ENCODE assay signal across 1 cellular context in genomic region chr20:8829232-8829631, GRCh38.
TF ChIP-seq lines count a peak whose summit lies in the region.

No MANE protein-coding gene starts in this region.

TF ChIP-seq in HCT116, 20 proteins besides CTCF, POLR2A, EP300 and RAD21 (continued from another document):
- TF ChIP-seq ZBTB33 (IDR thresholded peaks at IDR 0.05; ENCODE audit: extremely low read depth, insufficient replicate concordance, low read length), result no peak
- TF ChIP-seq ZFX (IDR thresholded peaks at IDR 0.05), result no peak
- TF ChIP-seq, protein P1, sequence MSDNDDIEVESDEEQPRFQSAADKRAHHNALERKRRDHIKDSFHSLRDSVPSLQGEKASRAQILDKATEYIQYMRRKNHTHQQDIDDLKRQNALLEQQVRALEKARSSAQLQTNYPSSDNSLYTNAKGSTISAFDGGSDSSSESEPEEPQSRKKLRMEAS (IDR thresholded peaks at IDR 0.05), result no peak
